ENCODE assay signal across 14 cellular contexts in the genomic region with DNA sequence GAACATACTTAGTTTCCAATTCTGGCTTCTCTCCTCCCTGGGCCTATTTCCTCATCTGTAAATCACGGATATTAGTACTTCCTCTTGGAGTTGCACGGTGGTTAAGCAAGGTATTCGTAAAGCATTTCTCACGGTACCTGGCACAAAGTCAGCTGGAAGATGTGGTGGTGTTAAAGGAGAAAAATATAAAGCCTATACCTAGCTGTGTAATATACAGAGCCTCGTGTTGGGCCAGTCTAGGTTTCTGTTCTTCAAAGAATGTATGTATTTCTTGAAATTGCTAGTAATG. TPM values are rescaled to one million over a fixed set of nuclear protein-coding genes. Genes with fewer than 3 reads are reported as not detected.
DNase-seq lines count a peak whose midpoint lies in the region; ATAC-seq, FAIRE-seq and TF ChIP-seq lines count a peak whose summit lies in the region.
"Had no signal": no experiment of that assay in that cellular context is flagged by ENCODE, and none has a peak within 500 bp of the region (broad histone marks: within the 10 kb centered on the region; RNA-seq: fewer than 3 reads in every experiment).

No MANE protein-coding gene starts in this region.

- no peaks in the 10 kb centered on the region for H3K79me2 ChIP-seq in osteoblast (ENCODE audit: insufficient read depth, low read length)

- H2AFZ ChIP-seq in osteoblast (ENCODE audit: low read length): no peak overlapping the region
- H2AFZ ChIP-seq: neural progenitor cell had no signal

- peak; percentile 70 for FAIRE-seq in RCC 7860 (lab: Jason Lieb, UNC)
- FAIRE-seq in GM12891 (lab: Jason Lieb, UNC): no peak

- CTCF ChIA-PET in AG04450 (lab: Charles Lee): interaction anchor here (1.5 to 10.2 kb wide), 6 partner anchors 15 to 370 kb away, joined by 3 to 78 read pairs (median 7); no protein-coding TSS in a partner anchor

- no peak for TF ChIP-seq POLR2A in GM12891 (IDR thresholded peaks at IDR 0.05; ENCODE audit: low read depth, low read length)

- DNase-seq in AG04450 (ENCODE audit: low read depth, low spot score) (no peak), RCC 7860 (ENCODE audit: low spot score) (peak; percentile 60), epithelial cell of prostate (ENCODE audit: low read depth, low spot score) (no peak), osteoblast (ENCODE audit: insufficient read length, low spot score, missing footprints) (no peak), GM12891 (ENCODE audit: insufficient read length, low spot score) (no peak)
- no peak for DNase-seq in stimulated activated naive CD8-positive, alpha-beta T cell treated with anti-CD3 and anti-CD28 coated beads, Interleukin-15, amount 100 ng/mL, for 72 hours
- DNase-seq: NCI-H526; stimulated activated CD8-positive, alpha-beta memory T cell treated with anti-CD3 and anti-CD28 coated beads, Interleukin-4, amount 100 ng/mL, for 48 hours had no signal

- TF ChIP-seq CTCF in AG04450 (IDR thresholded peaks at IDR 0.05; ENCODE audit: low read depth, low read length) (no peak), osteoblast (IDR thresholded peaks at IDR 0.05; ENCODE audit: extremely low read depth, low read depth, low read length) (no peak)

- H3K27ac ChIP-seq in AG04450 (ENCODE audit: low read depth, low read length) (peak overlapping the region; percentile 97), epithelial cell of prostate (peak overlapping the region; percentile 97), osteoblast (ENCODE audit: low read depth, low read length) (peak overlapping the region; percentile 88)
- H3K27ac ChIP-seq: neural progenitor cell, SK-N-MC had no signal

- H3K9me3 Mint-ChIP-seq in stimulated activated naive CD8-positive, alpha-beta T cell treated with anti-CD3 and anti-CD28 coated beads, Interleukin-15, amount 100 ng/mL, for 72 hours: no peaks in the 10 kb centered on the region
- H3K9me3 Mint-ChIP-seq: activated T-cell treated with anti-CD3 and anti-CD28 coated beads, Interleukin-2, amount 50 U/mL, for 72 hours; neural progenitor cell had no signal

- H3K4me2 ChIP-seq in osteoblast (ENCODE audit: insufficient read depth, low read length): no peak overlapping the region
- H3K4me2 ChIP-seq: neural progenitor cell had no signal

- peaks cover 14% of the 10 kb centered on the region for H3K4me1 Mint-ChIP-seq in stimulated activated naive CD8-positive, alpha-beta T cell treated with anti-CD3 and anti-CD28 coated beads, Interleukin-15, amount 100 ng/mL, for 72 hours

- peaks cover 7% of the 10 kb centered on the region for H4K20me1 ChIP-seq in osteoblast (ENCODE audit: insufficient read depth, low read length)

- H3K27me3 ChIP-seq in AG04450 (ENCODE audit: control insufficient read depth, insufficient read depth, low read length) (no peaks in the 10 kb centered on the region), osteoblast (ENCODE audit: insufficient read depth, low read length) (no peaks in the 10 kb centered on the region)
- H3K27me3 ChIP-seq: left lung, neural progenitor cell had no signal

- ATAC-seq in stimulated activated naive CD8-positive, alpha-beta T cell treated with anti-CD3 and anti-CD28 coated beads, Interleukin-15, amount 100 ng/mL, for 72 hours: no peak
- ATAC-seq in GM21515 (IDR thresholded peaks at IDR 0.05; ENCODE audit: unreplicated experiment) (no peak), GM18498 (IDR thresholded peaks at IDR 0.05; ENCODE audit: unreplicated experiment) (no peak)

- H3K4me3 ChIP-seq in AG04450 (ENCODE audit: low read depth, low read length) (no peak overlapping the region), osteoblast (ENCODE audit: insufficient read depth, low read length) (no peak overlapping the region)
- H3K4me3 ChIP-seq: left lung, neural progenitor cell, SK-N-MC had no signal

- H3K27me3 Mint-ChIP-seq in stimulated activated naive CD8-positive, alpha-beta T cell treated with anti-CD3 and anti-CD28 coated beads, Interleukin-15, amount 100 ng/mL, for 72 hours: peaks cover 21% of the 10 kb centered on the region

- no peak overlapping the region for H3K4me3 Mint-ChIP-seq in stimulated activated naive CD8-positive, alpha-beta T cell treated with anti-CD3 and anti-CD28 coated beads, Interleukin-15, amount 100 ng/mL, for 72 hours
- H3K4me3 Mint-ChIP-seq: activated T-cell treated with anti-CD3 and anti-CD28 coated beads, Interleukin-2, amount 50 U/mL, for 72 hours; neural progenitor cell had no signal

- H3K4me1 ChIP-seq in osteoblast (ENCODE audit: insufficient read depth, low read length): peaks cover 29% of the 10 kb centered on the region
- H3K4me1 ChIP-seq: neural progenitor cell had no signal

- POLR2A ChIA-PET in AG04450 (lab: Yijun Ruan, JAX): interaction anchor here (0.6 to 1.0 kb wide), 5 partner anchors 13 to 160 kb away, joined by 3 to 5 read pairs (median 4); no protein-coding TSS in a partner anchor

- no peak overlapping the region for H3K27ac Mint-ChIP-seq in stimulated activated naive CD8-positive, alpha-beta T cell treated with anti-CD3 and anti-CD28 coated beads, Interleukin-15, amount 100 ng/mL, for 72 hours
- H3K27ac Mint-ChIP-seq: activated T-cell treated with anti-CD3 and anti-CD28 coated beads, Interleukin-2, amount 50 U/mL, for 72 hours; neural progenitor cell had no signal

- peaks cover 20% of the 10 kb centered on the region for H3K36me3 ChIP-seq in osteoblast (ENCODE audit: insufficient read depth, low read length)
- H3K36me3 ChIP-seq: neural progenitor cell had no signal

- no peaks in the 10 kb centered on the region for H3K9me3 ChIP-seq in AG04450 (ENCODE audit: control insufficient read depth, insufficient read depth, low read length)
- no peaks in the 10 kb centered on the region for H3K9me3 ChIP-seq in osteoblast (ENCODE audit: low read depth, low read length)
- H3K9me3 ChIP-seq: left lung had no signal

TF ChIP-seq in GM12891, 5 proteins besides CTCF, POLR2A, EP300 and RAD21:
- no peak for TF ChIP-seq POU2F2 (IDR thresholded peaks at IDR 0.05; ENCODE audit: low read depth, low read length)
TF ChIP-seq in GM12891: peak in this region for 0.

RNA-seq across cellular contexts. Expression of a gene that starts 47.2 kb away (rescaled TPM):
- not detected in 2 replicates for polyA plus RNA-seq in AG04450 (2011; rRNA removed)
- polyA minus RNA-seq in AG04450 (2011; rRNA and poly(A)+ RNA removed): not detected in 2 replicates
- total RNA-seq in osteoblast: not detected in 2 replicates
- not detected for polyA plus RNA-seq in GM12891 (2012; ENCODE audit: low read depth, missing spikeins)
- total RNA-seq: activated T-cell treated with anti-CD3 and anti-CD28 coated beads, Interleukin-2, amount 50 U/mL, for 72 hours; left lung had no signal
